Comparison of ENCODE assay signal across 8 cellular contexts in the genomic region with DNA sequence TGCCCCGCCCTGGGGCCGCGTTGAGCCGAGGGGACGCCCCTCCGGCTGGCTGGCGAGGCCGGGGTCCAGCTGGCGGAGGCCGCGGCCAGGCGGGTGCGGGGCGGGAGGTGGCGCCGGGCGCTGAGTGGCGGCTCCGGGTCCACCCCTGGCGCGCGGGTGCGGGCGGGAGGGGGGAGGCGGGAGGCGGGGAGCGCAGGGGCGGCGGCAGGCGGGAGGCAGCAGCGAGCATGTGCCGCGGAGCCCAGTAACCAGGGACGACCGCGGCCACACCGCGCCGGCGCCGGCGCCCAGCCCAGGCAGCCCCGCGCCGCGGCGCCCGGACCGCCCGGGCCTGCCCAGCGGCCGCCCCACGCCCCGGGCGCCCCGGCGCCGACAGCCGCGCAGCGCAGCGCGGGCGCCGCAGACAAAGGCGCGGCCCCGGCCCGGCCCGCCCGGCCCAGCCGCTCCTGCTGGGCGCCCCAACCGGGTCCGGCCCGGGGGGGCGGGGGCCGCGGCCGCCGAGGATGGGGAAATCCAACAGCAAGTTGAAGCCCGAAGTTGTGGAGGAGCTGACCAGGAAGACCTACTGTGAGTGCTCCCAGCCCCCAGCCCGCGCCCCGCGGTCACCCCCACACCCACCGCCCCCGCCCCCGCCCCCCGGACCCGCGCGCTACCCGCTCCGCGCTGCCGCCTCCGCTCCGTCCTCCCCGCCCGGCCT. TPM values are rescaled to one million over a fixed set of nuclear protein-coding genes. Genes with fewer than 3 reads are reported as not detected.
DNase-seq lines count a peak whose midpoint lies in the region; ATAC-seq and TF ChIP-seq lines count a peak whose summit lies in the region.

A gene (plus strand): TSS at position 244 of the 697 bp plus-strand sequence. CDS start 260 bp downstream, at position 504.

- peak within 1 kb of the TSS; percentile 68 for H3K27ac Mint-ChIP-seq in activated naive CD8-positive, alpha-beta T cell treated with anti-CD3 and anti-CD28 coated beads for 36 hours
- peak within 1 kb of the TSS; percentile 96 for H3K27ac Mint-ChIP-seq in glutamatergic neuron (ENCODE audit: unreplicated experiment)

- H3K27ac ChIP-seq in 22Rv1, result 0 out of 2 replicates have a peak within 1 kb of the TSS, but pooled peaks have one; percentile 18
- H3K27ac ChIP-seq in testis, result no peak within 1 kb of the TSS

- H3K27me3 Mint-ChIP-seq in activated naive CD8-positive, alpha-beta T cell treated with anti-CD3 and anti-CD28 coated beads for 36 hours, result peaks cover 28% of the 10 kb centered on the region
- peaks cover 13% of the 10 kb centered on the region for H3K27me3 Mint-ChIP-seq in glutamatergic neuron (ENCODE audit: unreplicated experiment)

- no peaks in the 10 kb centered on the region for H3K36me3 Mint-ChIP-seq in activated naive CD8-positive, alpha-beta T cell treated with anti-CD3 and anti-CD28 coated beads for 36 hours
- H3K36me3 Mint-ChIP-seq in glutamatergic neuron (ENCODE audit: unreplicated experiment), result no peaks in the 10 kb centered on the region

- no peaks in the 10 kb centered on the region for H3K27me3 ChIP-seq in testis

- H3K36me3 ChIP-seq in testis (ENCODE audit: low read depth, missing control alignments), result no peaks in the 10 kb centered on the region

- TF ChIP-seq CTCF in 22Rv1 (IDR thresholded peaks at IDR 0.05), result no peak
- no peak for TF ChIP-seq CTCF in glutamatergic neuron (IDR thresholded peaks at IDR 0.05; ENCODE audit: partially characterized antibody, unreplicated experiment)
- no peak for TF ChIP-seq CTCF in testis (IDR thresholded peaks at IDR 0.05)

- no peaks in the 10 kb centered on the region for H3K4me1 ChIP-seq in testis

- no peaks in the 10 kb centered on the region for H3K9me3 ChIP-seq in testis

- ATAC-seq in GM21390 (IDR thresholded peaks at IDR 0.05; ENCODE audit: unreplicated experiment), result no peak

- no peak for TF ChIP-seq POLR2A in testis (IDR thresholded peaks at IDR 0.05)

- DNase-seq in HCEC 1CT (peak; percentile 67), RPMI8226 (peak; percentile 81), glutamatergic neuron (peak; percentile 93), nucleus accumbens (lab: John Stamatoyannopoulos, UW) (peak in 50 of 56 donors; percentile 30 to 86 (median 68)), testis (peak; percentile 73)
- DNase-seq in activated naive CD8-positive, alpha-beta T cell treated with anti-CD3 and anti-CD28 coated beads for 36 hours, result peak; percentile 55

- peak within 1 kb of the TSS; percentile 73 for H3K4me3 Mint-ChIP-seq in activated naive CD8-positive, alpha-beta T cell treated with anti-CD3 and anti-CD28 coated beads for 36 hours
- H3K4me3 Mint-ChIP-seq in glutamatergic neuron (ENCODE audit: unreplicated experiment), result peak within 1 kb of the TSS; percentile 93

- H3K9me3 Mint-ChIP-seq in activated naive CD8-positive, alpha-beta T cell treated with anti-CD3 and anti-CD28 coated beads for 36 hours, result no peaks in the 10 kb centered on the region
- peaks cover 11% of the 10 kb centered on the region for H3K9me3 Mint-ChIP-seq in glutamatergic neuron (ENCODE audit: unreplicated experiment)

- peaks cover 8% of the 10 kb centered on the region for H3K4me1 Mint-ChIP-seq in activated naive CD8-positive, alpha-beta T cell treated with anti-CD3 and anti-CD28 coated beads for 36 hours
- peaks cover 26% of the 10 kb centered on the region for H3K4me1 Mint-ChIP-seq in glutamatergic neuron (ENCODE audit: low read depth, unreplicated experiment)

- intact Hi-C loops in testis (cut with DNase I; ENCODE audit: low total_unique reads), result no loop called here

- peak within 1 kb of the TSS; percentile 54 to 56 for H3K4me3 ChIP-seq in testis

- WGBS in testis, 2 donors, result 0% methylated on average over 24 of the region's 101 CpGs; no CpG with 5 or more reads in 1 of the 2 donors

RNA-seq across cellular contexts. Expression of the gene that starts here (rescaled TPM):
- 10 to 100 TPM; 10.5 to 11.9 TPM for total RNA-seq in activated naive CD8-positive, alpha-beta T cell treated with anti-CD3 and anti-CD28 coated beads for 36 hours
- total RNA-seq in glutamatergic neuron (ENCODE audit: unreplicated experiment) (312 TPM), testis (1 to 10 TPM; 5.2 TPM)
- 13.0 TPM for polyA plus RNA-seq in testis (ENCODE audit: insufficient read depth, low read depth, low replicate concordance)

Comparison
In these comparisons a context has a peak if more than half of its experiments do, and no peak if none do; other contexts are left out.
1. RNA of the gene that starts here (total RNA-seq): 312 TPM in glutamatergic neuron (single experiment); 10.5 to 11.9 TPM in activated naive CD8-positive, alpha-beta T cell treated with anti-CD3 and anti-CD28 coated beads for 36 hours and 5.2 TPM in testis; every median in the first group is over 10 times any median in the second.
2. Peak in every context shown above with its lines, with median percentiles within 50 percentile points of each other: DNase-seq.